ENCODE assay signal across 27 cellular contexts in the genomic region with DNA sequence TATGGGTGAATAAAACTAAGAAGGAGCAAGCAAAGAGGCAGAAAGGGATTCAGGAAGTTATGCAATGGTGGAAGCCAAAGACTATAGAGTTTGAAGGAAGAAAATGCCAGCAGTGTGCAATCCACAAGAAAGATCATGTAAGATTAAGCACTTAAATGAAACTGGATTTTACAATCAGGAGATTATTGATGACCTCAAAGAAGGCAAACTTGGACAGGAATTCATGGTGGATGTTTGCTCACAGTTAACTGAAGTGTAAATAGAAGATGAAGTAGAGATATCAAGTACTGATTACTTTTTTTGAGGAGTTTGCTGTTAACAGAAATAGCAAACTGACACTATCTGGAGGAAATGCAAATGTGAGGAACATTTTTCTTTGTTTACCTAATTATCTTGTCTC.
"Had no signal": no experiment of that assay in that cellular context is flagged by ENCODE, and none has a peak within 500 bp of the region (broad histone marks: within the 10 kb centered on the region; RNA-seq: fewer than 3 reads in every experiment).

No MANE protein-coding gene starts in this region.

- H3K4me1 ChIP-seq: gastroesophageal sphincter, heart left ventricle, left ventricle myocardium inferior, thyroid gland, upper lobe of right lung had no signal

- FAIRE-seq: astrocyte, colon, endothelial cell of umbilical vein, kidney, pancreas, TTC549 had no signal

- H3K4me3 ChIP-seq: gastroesophageal sphincter, heart left ventricle, left ventricle myocardium inferior, pancreas, thyroid gland, upper lobe of right lung had no signal

- H3K9me3 ChIP-seq: gastroesophageal sphincter, heart left ventricle, neutrophil, pancreas, thyroid gland, upper lobe of right lung had no signal

- H3K27me3 ChIP-seq: gastroesophageal sphincter, heart left ventricle, neutrophil, pancreas, thyroid gland, upper lobe of right lung had no signal

- DNase-seq: activated CD4-positive, alpha-beta T cell treated with anti-CD3 and anti-CD28 coated beads for 36 hours; activated CD4-positive, alpha-beta T cell treated with anti-CD3 and anti-CD28 coated beads, Interleukin-2, amount 50 U/mL, for 4 hours; activated CD8-positive, alpha-beta memory T cell treated with anti-CD3 and anti-CD28 coated beads for 24 hours; activated CD8-positive, alpha-beta memory T cell treated with anti-CD3 and anti-CD28 coated beads, Interleukin-2, amount 50 U/mL, for 4 hours; activated naive CD4-positive, alpha-beta T cell; activated T-cell treated with anti-CD3 and anti-CD28 coated beads, Interleukin-2, amount 50 U/mL, for 24 hours; central memory CD4-positive, alpha-beta T cell; effector memory CD4-positive, alpha-beta T cell; heart left ventricle; kidney; left ventricle myocardium inferior; mammary epithelial cell; pancreas; right cardiac atrium; stimulated activated CD4-positive, alpha-beta T cell treated with anti-CD3 and anti-CD28 coated beads, Interleukin-12 subunit alpha, Interleukin-12 subunit beta, amount 100 ng/mL, for 4 hours; stimulated activated CD4-positive, alpha-beta T cell treated with anti-CD3 and anti-CD28 coated beads, Interleukin-4, amount 100 ng/mL, for 4 hours; stimulated activated naive CD8-positive, alpha-beta T cell treated with anti-CD3 and anti-CD28 coated beads, Interleukin-15, Interleukin-2, amounts not matched to agents 100 U/mL and 50 U/mL, for 24 hours; thyroid gland; upper lobe of right lung had no signal

- H3K36me3 ChIP-seq: gastroesophageal sphincter, heart left ventricle, left ventricle myocardium inferior, neutrophil, pancreas, thyroid gland, upper lobe of right lung had no signal

- ATAC-seq: activated CD4-positive, alpha-beta T cell treated with anti-CD3 and anti-CD28 coated beads for 36 hours; activated T-helper 17 cell treated with anti-CD3 and anti-CD28 coated beads, Interleukin-2, amount 50 U/mL, for 72 hours; esophagus mucosa; gastroesophageal sphincter; heart left ventricle; pancreas; right cardiac atrium; stimulated activated naive CD8-positive, alpha-beta T cell treated with anti-CD3 and anti-CD28 coated beads, Interleukin-15, Interleukin-2, amounts not matched to agents 100 U/mL and 50 U/mL, for 24 hours; upper lobe of right lung had no signal

- H3K27ac ChIP-seq: gastroesophageal sphincter, heart left ventricle, left ventricle myocardium inferior, neutrophil, pancreas, thyroid gland, upper lobe of right lung had no signal
